ENCODE assay signal across 1 cellular context in genomic region chr1:7039590-7039989, GRCh38.
TF ChIP-seq lines count a peak whose summit lies in the region.

No MANE protein-coding gene starts in this region.

TF ChIP-seq in HEK293, 187 proteins besides CTCF, POLR2A, EP300 and RAD21 (continued from another document):
- TF ChIP-seq ZBTB10 (tag by site-specific recombination; IDR thresholded peaks at IDR 0.05): no peak
- TF ChIP-seq ZNF112 (tag by site-specific recombination; IDR thresholded peaks at IDR 0.05): no peak
